In genomic region chr7:150342119-150342405, GRCh38 we compare ENCODE assay signal across 17 cellular contexts. TPM values are rescaled to one million over a fixed set of nuclear protein-coding genes. Genes with fewer than 3 reads are reported as not detected.
A peak's percentile ranks its signal among the peaks of the same experiment; 100 is the strongest.
DNase-seq lines count a peak whose midpoint lies in the region; ATAC-seq and TF ChIP-seq lines count a peak whose summit lies in the region.
"Had no signal": no experiment of that assay in that cellular context is flagged by ENCODE, and none has a peak within 500 bp of the region (broad histone marks: within the 10 kb centered on the region; RNA-seq: fewer than 3 reads in every experiment).

No MANE protein-coding gene starts in this region.

- peak overlapping the region; percentile 58 to 72 for H3K4me3 ChIP-seq in gastroesophageal sphincter
- H3K4me3 ChIP-seq in neural progenitor cell = peak overlapping the region; percentile 50
- peak overlapping the region in 3 of 4 donors; percentile 51 to 65 (median 64) for H3K4me3 ChIP-seq in tibial nerve

- H3K9me3 Mint-ChIP-seq in activated naive CD4-positive, alpha-beta T cell treated with anti-CD3 and anti-CD28 coated beads, Interleukin-2, amount 50 U/mL, for 24 hours = no peaks in the 10 kb centered on the region
- peaks cover 0 to 9% of the 10 kb centered on the region in 2 donors for H3K9me3 Mint-ChIP-seq in activated naive CD4-positive, alpha-beta T cell treated with anti-CD3 and anti-CD28 coated beads, Interleukin-2, amount 50 U/mL, for 72 hours
- H3K9me3 Mint-ChIP-seq in neural progenitor cell = peaks cover 7% of the 10 kb centered on the region

- H3K36me3 Mint-ChIP-seq in activated naive CD4-positive, alpha-beta T cell treated with anti-CD3 and anti-CD28 coated beads, Interleukin-2, amount 50 U/mL, for 24 hours = peaks cover 2% of the 10 kb centered on the region
- H3K36me3 Mint-ChIP-seq in activated naive CD4-positive, alpha-beta T cell treated with anti-CD3 and anti-CD28 coated beads, Interleukin-2, amount 50 U/mL, for 72 hours = peaks cover 0 to 7% of the 10 kb centered on the region in 2 donors
- no peaks in the 10 kb centered on the region for H3K36me3 Mint-ChIP-seq in neural progenitor cell

- H3K36me3 ChIP-seq in gastroesophageal sphincter (peaks cover 0 to 19% of the 10 kb centered on the region in 2 donors), neural progenitor cell (no peaks in the 10 kb centered on the region), tibial nerve (peaks cover 0 to 13% (median 0%) of the 10 kb centered on the region in 3 donors)
- H3K36me3 ChIP-seq: thyroid gland had no signal

- H3K4me1 ChIP-seq in gastroesophageal sphincter (peaks cover 0 to 57% (median 30%) of the 10 kb centered on the region in 3 donors), neural progenitor cell (peaks cover 26% of the 10 kb centered on the region), tibial nerve (peaks cover 0 to 56% (median 13%) of the 10 kb centered on the region in 4 donors)

- no peak for TF ChIP-seq POLR2A in gastroesophageal sphincter (IDR thresholded peaks at IDR 0.05)
- no peak for TF ChIP-seq POLR2A in tibial nerve (IDR thresholded peaks at IDR 0.05)

- TF ChIP-seq EP300 in gastroesophageal sphincter (IDR thresholded peaks at IDR 0.05) (no peak), tibial nerve (IDR thresholded peaks at IDR 0.05) (no peak)

- TF ChIP-seq CTCF in gastroesophageal sphincter (IDR thresholded peaks at IDR 0.05) = no peak
- no peak for TF ChIP-seq CTCF in neural progenitor cell (IDR thresholded peaks at IDR 0.05)
- TF ChIP-seq CTCF in tibial nerve (IDR thresholded peaks at IDR 0.05) = no peak

- DNase-seq in activated naive CD4-positive, alpha-beta T cell treated with anti-CD3 and anti-CD28 coated beads, Interleukin-2, amount 50 U/mL, for 72 hours (ENCODE audit: low spot score in 2 of 2) = no peak
- DNase-seq in neural progenitor cell (ENCODE audit: low spot score) (no peak), tibial nerve (ENCODE audit: low spot score in 2 of 2) (no peak), NCI-H2227 (lab: John Stamatoyannopoulos, UW; ENCODE audit: unreplicated experiment) (no peak)
- DNase-seq: activated CD4-positive, alpha-beta T cell treated with anti-CD3 and anti-CD28 coated beads for 4 hours; DMS79 treated with DMSO at 0.1 percent for 48 hours; erythroblast; NCI-H2029 treated with DMSO at 0.1 percent for 48 hours; T-helper 2 cell had no signal

- 70% methylated on average over 2 of the region's 9 CpGs; no CpG with 5 or more reads in 1 of the 2 donors for WGBS in gastroesophageal sphincter (ENCODE audit: low coverage in 1 of 2), 2 donors
- 81 to 84% methylated on average over 7 to 9 of the region's 9 CpGs for WGBS in tibial nerve, 2 donors

- H3F3A ChIP-seq in neural progenitor cell (ENCODE audit: low read depth) = peaks cover 10% of the 10 kb centered on the region

- no peak overlapping the region for H2AFZ ChIP-seq in neural progenitor cell (replicated peaks)

- H3K79me2 ChIP-seq in neural progenitor cell (ENCODE audit: low read depth) = no peaks in the 10 kb centered on the region

- H3K4me2 ChIP-seq in neural progenitor cell = peak overlapping the region; percentile 95

- H4K20me1 ChIP-seq in neural progenitor cell (ENCODE audit: low read depth) = peaks cover 10% of the 10 kb centered on the region

- ATAC-seq in activated naive CD4-positive, alpha-beta T cell treated with anti-CD3 and anti-CD28 coated beads, Interleukin-2, amount 50 U/mL, for 72 hours = no peak
- peak; percentile 17 for ATAC-seq in gastroesophageal sphincter
- no peak for ATAC-seq in GM18873 (IDR thresholded peaks at IDR 0.05; ENCODE audit: low FRiP score, unreplicated experiment)
- no peak for ATAC-seq in HG02840 (IDR thresholded peaks at IDR 0.05; ENCODE audit: low FRiP score, unreplicated experiment)

- peaks cover 21% of the 10 kb centered on the region for H3K27me3 Mint-ChIP-seq in activated naive CD4-positive, alpha-beta T cell treated with anti-CD3 and anti-CD28 coated beads, Interleukin-2, amount 50 U/mL, for 24 hours
- H3K27me3 Mint-ChIP-seq in neural progenitor cell (ENCODE audit: insufficient read depth, low read depth) = peaks cover 37% of the 10 kb centered on the region

- H3K4me1 Mint-ChIP-seq in activated naive CD4-positive, alpha-beta T cell treated with anti-CD3 and anti-CD28 coated beads, Interleukin-2, amount 50 U/mL, for 24 hours = peaks cover 13% of the 10 kb centered on the region
- peaks cover 27% of the 10 kb centered on the region for H3K4me1 Mint-ChIP-seq in neural progenitor cell

- H3K9me3 ChIP-seq in gastroesophageal sphincter = no peaks in the 10 kb centered on the region
- peaks cover 8% of the 10 kb centered on the region for H3K9me3 ChIP-seq in neural progenitor cell (ENCODE audit: low read depth)
- peaks cover 0 to 8% (median 0%) of the 10 kb centered on the region in 4 donors for H3K9me3 ChIP-seq in tibial nerve
- H3K9me3 ChIP-seq: thyroid gland had no signal

- H3K27me3 ChIP-seq in gastroesophageal sphincter (no peaks in the 10 kb centered on the region), neural progenitor cell (peaks cover 57% of the 10 kb centered on the region), tibial nerve (peaks cover 0 to 3% of the 10 kb centered on the region in 2 donors)
- H3K27me3 ChIP-seq: thyroid gland had no signal

- no peak overlapping the region for H3K9ac ChIP-seq in neural progenitor cell

- no peak overlapping the region for H3K27ac Mint-ChIP-seq in activated naive CD4-positive, alpha-beta T cell treated with anti-CD3 and anti-CD28 coated beads, Interleukin-2, amount 50 U/mL, for 24 hours
- no peak overlapping the region for H3K27ac Mint-ChIP-seq in activated naive CD4-positive, alpha-beta T cell treated with anti-CD3 and anti-CD28 coated beads, Interleukin-2, amount 50 U/mL, for 72 hours
- peak overlapping the region; percentile 33 for H3K27ac Mint-ChIP-seq in neural progenitor cell

- H3K4me3 Mint-ChIP-seq in activated naive CD4-positive, alpha-beta T cell treated with anti-CD3 and anti-CD28 coated beads, Interleukin-2, amount 50 U/mL, for 24 hours = peak overlapping the region; percentile 42
- H3K4me3 Mint-ChIP-seq in neural progenitor cell = peak overlapping the region; percentile 85

- peak overlapping the region; percentile 54 to 93 (median 88) for H3K27ac ChIP-seq in gastroesophageal sphincter
- no peak overlapping the region for H3K27ac ChIP-seq in neural progenitor cell
- H3K27ac ChIP-seq in tibial nerve = peak overlapping the region; percentile 77 to 91 (median 84)
- H3K27ac ChIP-seq: 22Rv1, C4-2B had no signal

RNA-seq across cellular contexts. Expression of gene RARRES2, which starts 0.6 kb away (rescaled TPM):
- total RNA-seq in activated naive CD4-positive, alpha-beta T cell treated with anti-CD3 and anti-CD28 coated beads, Interleukin-2, amount 50 U/mL, for 72 hours = under 1 TPM in 1 of 2 donors, not detected in 1; 0.12 TPM
- total RNA-seq in gastroesophageal sphincter = 100 to 1,000 TPM; 152 to 341 (median 157) TPM
- total RNA-seq in neural progenitor cell (ENCODE audit: low replicate concordance) = 0.19 and 0.43 TPM in 2 replicates
- total RNA-seq in tibial nerve = 100 to 1,000 TPM; 172 to 382 (median 375) TPM
- total RNA-seq: MCF 10A had no signal

RNA-seq across cellular contexts. Expression of gene ACTR3C, which starts 18.7 kb away (rescaled TPM):
- 1 to 10 TPM; 2.3 to 5.8 TPM for total RNA-seq in activated naive CD4-positive, alpha-beta T cell treated with anti-CD3 and anti-CD28 coated beads, Interleukin-2, amount 50 U/mL, for 72 hours
- total RNA-seq in gastroesophageal sphincter (1 to 10 TPM; 6.4 to 10.0 (median 8.1) TPM), neural progenitor cell (ENCODE audit: low replicate concordance) (not detected in 2 replicates), tibial nerve (1 to 10 TPM in 1 of 4 donors, under 1 TPM in 3; 0.44 to 2.3 (median 0.94) TPM)

RNA-seq across cellular contexts. Expression of gene LRRC61, which starts 18.9 kb away (rescaled TPM):
- total RNA-seq in activated naive CD4-positive, alpha-beta T cell treated with anti-CD3 and anti-CD28 coated beads, Interleukin-2, amount 50 U/mL, for 72 hours = 10 to 100 TPM; 10.8 to 22.3 TPM
- total RNA-seq in gastroesophageal sphincter (10 to 100 TPM in 2 of 4 donors, 1 to 10 TPM in 2; 7.1 to 25.1 (median 14.0) TPM), neural progenitor cell (ENCODE audit: low replicate concordance) (2.0 and 14.3 TPM in 2 replicates), tibial nerve (10 to 100 TPM in 1 of 4 donors, 1 to 10 TPM in 3; 7.9 to 19.3 (median 9.6) TPM)

RNA-seq across cellular contexts. Expression of gene REPIN1, which starts 26.6 kb away (rescaled TPM):
- 10 to 100 TPM; 57.1 to 77.4 TPM for total RNA-seq in activated naive CD4-positive, alpha-beta T cell treated with anti-CD3 and anti-CD28 coated beads, Interleukin-2, amount 50 U/mL, for 72 hours
- 100 to 1,000 TPM in 2 of 4 donors, 10 to 100 TPM in 2; 72.7 to 132 (median 102) TPM for total RNA-seq in gastroesophageal sphincter
- total RNA-seq in neural progenitor cell (ENCODE audit: low replicate concordance) = 18.0 and 58.9 TPM in 2 replicates
- 10 to 100 TPM; 65.8 to 70.2 (median 68.3) TPM for total RNA-seq in tibial nerve

RNA-seq across cellular contexts. Expression of gene ZNF775, which starts 37.1 kb away (rescaled TPM):
- total RNA-seq in activated naive CD4-positive, alpha-beta T cell treated with anti-CD3 and anti-CD28 coated beads, Interleukin-2, amount 50 U/mL, for 72 hours = 1 to 10 TPM; 4.4 to 5.0 TPM
- 10 to 100 TPM in 2 of 4 donors, 1 to 10 TPM in 2; 5.3 to 12.5 (median 10.5) TPM for total RNA-seq in gastroesophageal sphincter
- 3.0 and 26.1 TPM in 2 replicates for total RNA-seq in neural progenitor cell (ENCODE audit: low replicate concordance)
- total RNA-seq in tibial nerve = 10 to 100 TPM in 2 of 4 donors, 1 to 10 TPM in 2; 5.9 to 14.3 (median 11.6) TPM

Comparison
In these comparisons a context has a peak if more than half of its experiments do, and no peak if none do; other contexts are left out.
1. RNA of gene RARRES2, which starts 0.6 kb away (total RNA-seq): 172 to 382 TPM in tibial nerve and 152 to 341 TPM in gastroesophageal sphincter; 0.19 to 0.43 TPM in neural progenitor cell and 0.12 TPM in activated naive CD4-positive, alpha-beta T cell treated with anti-CD3 and anti-CD28 coated beads, Interleukin-2, amount 50 U/mL, for 72 hours; every median in the first group is over 100 times any median in the second.
2. Peak in every context shown above with its lines, with median percentiles within 50 percentile points of each other: H3K4me3 ChIP-seq.